ENCODE assay signal across 12 cellular contexts in genomic region chr22:50281957-50282356, GRCh38. TPM values are rescaled to one million over a fixed set of nuclear protein-coding genes. Genes with fewer than 3 reads are reported as not detected.
DNase-seq lines count a peak whose midpoint lies in the region; ATAC-seq and TF ChIP-seq lines count a peak whose summit lies in the region.
"Had no signal": no experiment of that assay in that cellular context is flagged by ENCODE, and none has a peak within 500 bp of the region (broad histone marks: within the 10 kb centered on the region; RNA-seq: fewer than 3 reads in every experiment).

No MANE protein-coding gene starts in this region.

- no peaks in the 10 kb centered on the region for H3K36me3 ChIP-seq in thymus (ENCODE audit: control insufficient read depth, insufficient read depth)

- TF ChIP-seq CTCF in RWPE1 (conservative IDR thresholded peaks at IDR 0.05; ENCODE audit: low read depth) = no peak

- H3K9me3 ChIP-seq in right cardiac atrium (ENCODE audit: control insufficient read depth, low read length) (no peaks in the 10 kb centered on the region), thymus (ENCODE audit: control insufficient read depth) (no peaks in the 10 kb centered on the region)

- H3K4me1 ChIP-seq in right cardiac atrium (ENCODE audit: control insufficient read depth, insufficient read depth, low read length) = no peaks in the 10 kb centered on the region
- no peaks in the 10 kb centered on the region for H3K4me1 ChIP-seq in thymus (ENCODE audit: control insufficient read depth, insufficient read depth, low read length)

- POLR2A ChIA-PET in RWPE1 (lab: Yijun Ruan, JAX; ENCODE audit: low non-redundant PET) = interaction anchor here (1.1 kb wide), 1 partner anchor 22 kb away, joined by 3 read pairs; no protein-coding TSS in a partner anchor

- no peaks in the 10 kb centered on the region for H3K27me3 ChIP-seq in right cardiac atrium (ENCODE audit: control insufficient read depth, insufficient read depth)
- H3K27me3 ChIP-seq in thymus (ENCODE audit: control insufficient read depth, insufficient read depth) = no peaks in the 10 kb centered on the region

- WGBS in right cardiac atrium = 65% methylated on average over 25 of the region's 25 CpGs
- 94% methylated on average over 25 of the region's 25 CpGs for WGBS in thymus

- DNase-seq in RWPE1 (ENCODE audit: low spot score) (no peak), right cardiac atrium (peak in 2 of 3 donors; percentile 81 to 86), NCI-H2107 (lab: John Stamatoyannopoulos, UW) (no peak)
- DNase-seq: activated CD8-positive, alpha-beta memory T cell treated with anti-CD3 and anti-CD28 coated beads for 24 hours; activated naive CD4-positive, alpha-beta T cell treated with anti-CD3 and anti-CD28 coated beads, Interleukin-2, amount 50 U/mL, for 16 hours; CD4-positive, alpha-beta memory T cell; NCI-H345; stimulated activated CD4-positive, alpha-beta T cell treated with anti-CD3 and anti-CD28 coated beads, Interleukin-15, amount 100 ng/mL, for 24 hours had no signal

- CTCF ChIA-PET in RWPE1 (lab: Yijun Ruan, JAX) = interaction anchor here (1.0 to 1.2 kb wide), 3 partner anchors 9 to 45 kb away, joined by 3 to 4 read pairs (median 3); no protein-coding TSS in a partner anchor

- ATAC-seq in right cardiac atrium = peak; percentile 47 to 57
- ATAC-seq in GM21576 (IDR thresholded peaks at IDR 0.05; ENCODE audit: unreplicated experiment) = no peak
- ATAC-seq in HG03045 (IDR thresholded peaks at IDR 0.05; ENCODE audit: unreplicated experiment) = no peak

- intact Hi-C loops in right cardiac atrium (cut with DNase I) = no loop called here

- H3K4me3 ChIP-seq in right cardiac atrium (ENCODE audit: low read length) (no peak overlapping the region), thymus (ENCODE audit: low read length) (no peak overlapping the region)

- H3K27ac ChIP-seq in RWPE1 (peak overlapping the region; percentile 91), right cardiac atrium (ENCODE audit: low read length) (peak overlapping the region; percentile 32), thymus (ENCODE audit: low read depth) (peak overlapping the region; percentile 9)
- H3K27ac ChIP-seq: HL-60 had no signal

RNA-seq across cellular contexts. Expression of gene MAPK11, which starts 11.8 kb away (rescaled TPM):
- 1 to 10 TPM; 6.4 to 7.9 (median 7.4) TPM for total RNA-seq in right cardiac atrium
- 8.8 TPM for polyA plus RNA-seq in right cardiac atrium
- polyA plus RNA-seq in thymus = 17.7 TPM

RNA-seq across cellular contexts. Expression of gene MAPK12, which starts 20.5 kb away (rescaled TPM):
- 10 to 100 TPM; 10.5 to 14.8 (median 11.2) TPM for total RNA-seq in right cardiac atrium
- polyA plus RNA-seq in right cardiac atrium = 15.2 TPM
- polyA plus RNA-seq in thymus = 8.2 TPM

RNA-seq across cellular contexts. Expression of gene PLXNB2, which starts 25.5 kb away (rescaled TPM):
- total RNA-seq in right cardiac atrium = 100 to 1,000 TPM in 1 of 4 donors, 10 to 100 TPM in 3; 80.7 to 110 (median 90.6) TPM
- polyA plus RNA-seq in right cardiac atrium (60.0 TPM), thymus (53.2 TPM)

RNA-seq across cellular contexts. Expression of gene HDAC10, which starts 30.9 kb away (rescaled TPM):
- 10 to 100 TPM in 2 of 4 donors, 1 to 10 TPM in 2; 8.7 to 13.5 (median 11.6) TPM for total RNA-seq in right cardiac atrium
- polyA plus RNA-seq in right cardiac atrium (11.6 TPM), thymus (61.6 TPM)

RNA-seq across cellular contexts. Expression of gene TUBGCP6, which starts 37.1 kb away (rescaled TPM):
- 10 to 100 TPM; 20.6 to 22.8 (median 22.6) TPM for total RNA-seq in right cardiac atrium
- polyA plus RNA-seq in right cardiac atrium = 20.4 TPM
- polyA plus RNA-seq in thymus = 96.6 TPM

Comparison
In these comparisons a context has a peak if more than half of its experiments do, and no peak if none do; other contexts are left out.
1. DNase-seq: peak in right cardiac atrium (2 of 3); none in RWPE1 (single experiment) and NCI-H2107 (single experiment).
2. H3K27ac ChIP-seq: peak in every context shown above with its lines; median percentile 91 in RWPE1; 32 in right cardiac atrium; 9 in thymus.
3. ATAC-seq: peak in right cardiac atrium (2 of 2); none in GM21576 (single experiment) and HG03045 (single experiment).